18 cellular contexts compared by ENCODE assay signal in genomic region chr18:2893676-2894075, GRCh38.
"Had no signal": no experiment of that assay in that cellular context is flagged by ENCODE, and none has a peak within 500 bp of the region (broad histone marks: within the 10 kb centered on the region; RNA-seq: fewer than 3 reads in every experiment).

No MANE protein-coding gene starts in this region.

- DNase-seq: activated CD4-positive, alpha-beta T cell treated with anti-CD3 and anti-CD28 coated beads for 1 hour; activated CD4-positive, alpha-beta T cell treated with anti-CD3 and anti-CD28 coated beads, Interleukin-2, amount 50 U/mL, for 4 hours; activated naive CD4-positive, alpha-beta T cell treated with anti-CD3 and anti-CD28 coated beads, Interleukin-2, amount 50 U/mL, for 16 hours; activated T-cell treated with anti-CD3 and anti-CD28 coated beads for 4 hours; aorta; dermis blood vessel endothelial cell; effector memory CD8-positive, alpha-beta T cell; hippocampal formation; mammary epithelial cell; stimulated activated naive CD4-positive, alpha-beta T cell; SW 1271; WERI-Rb-1 had no signal

- H3K27ac ChIP-seq: brain microvascular endothelial cell, ovary, WERI-Rb-1 had no signal

- H3K36me3 ChIP-seq: brain microvascular endothelial cell, ovary, WERI-Rb-1 had no signal

- H3K9me3 Mint-ChIP-seq: effector memory CD8-positive, alpha-beta T cell had no signal

- FAIRE-seq: islet of Langerhans had no signal

- H3K4me3 Mint-ChIP-seq: effector memory CD8-positive, alpha-beta T cell; neural crest cell had no signal

- H3K27ac Mint-ChIP-seq: activated T-helper 2 cell treated with anti-CD3 and anti-CD28 coated beads, Interferon-gamma antibody, Interleukin-2, Interleukin-4, amounts not matched to agents 10 μg/mL and 5 μg/mL and 100 μg/mL, durations not matched to agents 14 hours and 24 hours and 36 hours; effector memory CD8-positive, alpha-beta T cell had no signal

- H3K9me3 ChIP-seq: ovary had no signal

- H3K4me3 ChIP-seq: ovary had no signal

- H3K27me3 ChIP-seq: brain microvascular endothelial cell, ovary had no signal

- ATAC-seq: effector memory CD8-positive, alpha-beta T cell; sciatic nerve had no signal
